In genomic region chrX:130105226-130105625, GRCh38 we compare ENCODE assay signal across 20 cellular contexts. TPM values are rescaled to one million over a fixed set of nuclear protein-coding genes. Genes with fewer than 3 reads are reported as not detected.
DNase-seq lines count a peak whose midpoint lies in the region; ATAC-seq, FAIRE-seq and TF ChIP-seq lines count a peak whose summit lies in the region.
"Had no signal": no experiment of that assay in that cellular context is flagged by ENCODE, and none has a peak within 500 bp of the region (broad histone marks: within the 10 kb centered on the region; RNA-seq: fewer than 3 reads in every experiment).

No MANE protein-coding gene starts in this region.

- H4K5ac ChIP-seq in H9 (ENCODE audit: insufficient read length, low read depth, low read length): no peak overlapping the region

- no peak overlapping the region for H3K9ac ChIP-seq in H9 (ENCODE audit: extremely low read depth, insufficient read length, low read length)
- H3K9ac ChIP-seq: KMS-11 had no signal

- no peak for TF ChIP-seq CTCF in natural killer cell (IDR thresholded peaks at IDR 0.05)
- TF ChIP-seq CTCF in vagina (IDR thresholded peaks at IDR 0.05): no peak
- TF ChIP-seq CTCF in H9 (conservative IDR thresholded peaks at IDR 0.05): no peak

- no peak overlapping the region for H4K8ac ChIP-seq in H9 (replicated peaks; ENCODE audit: insufficient read length, low read depth, low read length)

- peaks cover 65% of the 10 kb centered on the region for H3K4me1 Mint-ChIP-seq in activated T-cell treated with anti-CD3 and anti-CD28 coated beads, Interleukin-2, amount 50 U/mL, for 24 hours (ENCODE audit: low read depth)
- peaks cover 59% of the 10 kb centered on the region for H3K4me1 Mint-ChIP-seq in activated CD4-positive, alpha-beta memory T cell treated with anti-CD3 and anti-CD28 coated beads, Interleukin-2, amount 10 ng/mL, durations not matched to agents 7 days and 5 days
- H3K4me1 Mint-ChIP-seq in natural killer cell (peaks cover 57 to 74% of the 10 kb centered on the region in 2 donors), H9 (peaks cover 3 to 22% of the 10 kb centered on the region in 2 experiments)

- no peaks in the 10 kb centered on the region for H3K27me3 ChIP-seq in vagina
- H3K27me3 ChIP-seq in small intestine (ENCODE audit: control insufficient read depth in 2 of 2, insufficient read depth in 2 of 2, low read length in 2 of 2): no peaks in the 10 kb centered on the region
- H3K27me3 ChIP-seq in H9 (ENCODE audit: insufficient read depth, low read length): peaks cover 12% of the 10 kb centered on the region; the same call in 1 of the 2 replicates

- 72 to 90% (median 73%) methylated on average over 3 of the region's 3 CpGs for whole genome bisulfite sequencing in small intestine, 3 donors
- WGBS in H9 (ENCODE audit: extremely low coverage, insufficient read length, low lambda C conversion rate): no CpG with 5 or more reads among the region's 3 CpGs

- no peaks in the 10 kb centered on the region for H3K79me1 ChIP-seq in H9 (ENCODE audit: insufficient read depth, low read depth, low read length, poor library complexity, severe bottlenecking)

- no peak overlapping the region for H3T11ph ChIP-seq in H9 (ENCODE audit: low read length)

- H3K79me2 ChIP-seq in H9 (ENCODE audit: insufficient read depth, low read length): no peaks in the 10 kb centered on the region

- H2BK120ac ChIP-seq in H9 (ENCODE audit: low read depth, low read length, poor library complexity, severe bottlenecking): no peak overlapping the region

- H3K14ac ChIP-seq in H9 (ENCODE audit: insufficient read depth, low read length): no peak overlapping the region

- H2BK5ac ChIP-seq in H9 (ENCODE audit: insufficient read length, low read length): no peak overlapping the region

- no peaks in the 10 kb centered on the region for H3K23me2 ChIP-seq in H9 (ENCODE audit: insufficient read length, low read depth, low read length, poor library complexity, severe bottlenecking)

- intact Hi-C loops in natural killer cell (cut with micrococcal nuclease): no loop called here
- intact Hi-C loops in vagina (cut with DNase I): no loop called here

- no peak overlapping the region for H2AK5ac ChIP-seq in H9 (ENCODE audit: insufficient read length, low read length)

- POLR2A ChIA-PET in activated CD4-positive, alpha-beta memory T cell treated with anti-CD3 and anti-CD28 coated beads, Interleukin-2, amount 10 ng/mL, durations not matched to agents 7 days and 5 days (lab: Charles Lee): interaction anchor here (0.8 to 2.8 kb wide), 4 partner anchors 15 to 23 kb away, joined by 3 to 14 read pairs (median 4); no protein-coding TSS in a partner anchor

- H3K27ac Mint-ChIP-seq in activated T-cell treated with anti-CD3 and anti-CD28 coated beads, Interleukin-2, amount 50 U/mL, for 24 hours: peak overlapping the region; percentile 60
- peak overlapping the region; percentile 19 for H3K27ac Mint-ChIP-seq in activated CD4-positive, alpha-beta memory T cell treated with anti-CD3 and anti-CD28 coated beads, Interleukin-2, amount 10 ng/mL, durations not matched to agents 7 days and 5 days
- H3K27ac Mint-ChIP-seq in natural killer cell (peak overlapping the region in 1 of 2 donors; percentile 91), H9 (no peak overlapping the region)
- H3K27ac Mint-ChIP-seq: activated CD4-positive, alpha-beta T cell treated with anti-CD3 and anti-CD28 coated beads, Interleukin-2, amount 10 ng/mL, durations not matched to agents 24 days and 14 days had no signal

- H2BK15ac ChIP-seq in H9 (ENCODE audit: low read depth, low read length): no peak overlapping the region

- no peak for TF ChIP-seq POLR2A in vagina (IDR thresholded peaks at IDR 0.05)

- H3K9me3 ChIP-seq in vagina (no peaks in the 10 kb centered on the region), small intestine (ENCODE audit: control insufficient read depth, low read depth) (no peaks in the 10 kb centered on the region), H9 (ENCODE audit: control insufficient read depth, low read depth, low read length) (peaks cover 16% of the 10 kb centered on the region)
- H3K9me3 ChIP-seq: lower lobe of right lung had no signal

- no peak overlapping the region for H3K56ac ChIP-seq in H9 (ENCODE audit: insufficient read length, low read depth, low read length)

- H3K36me3 Mint-ChIP-seq in activated T-cell treated with anti-CD3 and anti-CD28 coated beads, Interleukin-2, amount 50 U/mL, for 24 hours (ENCODE audit: low read depth): peaks cover 25% of the 10 kb centered on the region
- H3K36me3 Mint-ChIP-seq in activated CD4-positive, alpha-beta memory T cell treated with anti-CD3 and anti-CD28 coated beads, Interleukin-2, amount 10 ng/mL, durations not matched to agents 7 days and 5 days (ENCODE audit: low read depth): peaks cover 30% of the 10 kb centered on the region
- H3K36me3 Mint-ChIP-seq in natural killer cell (peaks cover 7% of the 10 kb centered on the region), H9 (ENCODE audit: insufficient read depth in 1 of 3, low read depth in 3 of 3) (0 out of 7 replicates have a peak, but pooled peaks cover 0 to 2% (median 0%) of the 10 kb centered on the region in 3 experiments)

- H3K9me3 Mint-ChIP-seq in activated T-cell treated with anti-CD3 and anti-CD28 coated beads, Interleukin-2, amount 50 U/mL, for 24 hours: no peaks in the 10 kb centered on the region
- no peaks in the 10 kb centered on the region for H3K9me3 Mint-ChIP-seq in activated CD4-positive, alpha-beta memory T cell treated with anti-CD3 and anti-CD28 coated beads, Interleukin-2, amount 10 ng/mL, durations not matched to agents 7 days and 5 days
- H3K9me3 Mint-ChIP-seq in natural killer cell (no peaks in the 10 kb centered on the region), H9 (peaks cover 0 to 75% of the 10 kb centered on the region in 2 experiments; a peak in 2 of 5 replicates)
- H3K9me3 Mint-ChIP-seq: activated CD4-positive, alpha-beta T cell treated with anti-CD3 and anti-CD28 coated beads, Interleukin-2, amount 10 ng/mL, durations not matched to agents 24 days and 14 days had no signal

- H3K18ac ChIP-seq in H9 (ENCODE audit: insufficient read length, low read depth, low read length): no peak overlapping the region

- peaks cover 12% of the 10 kb centered on the region for H3K27me3 Mint-ChIP-seq in activated T-cell treated with anti-CD3 and anti-CD28 coated beads, Interleukin-2, amount 50 U/mL, for 24 hours
- H3K27me3 Mint-ChIP-seq in activated CD4-positive, alpha-beta memory T cell treated with anti-CD3 and anti-CD28 coated beads, Interleukin-2, amount 10 ng/mL, durations not matched to agents 7 days and 5 days: no peaks in the 10 kb centered on the region
- H3K27me3 Mint-ChIP-seq in natural killer cell (ENCODE audit: low read depth in 2 of 2): peaks cover 0 to 8% of the 10 kb centered on the region in 2 donors
- H3K27me3 Mint-ChIP-seq in H9 (ENCODE audit: low read depth): peaks cover 35% of the 10 kb centered on the region
- H3K27me3 Mint-ChIP-seq: activated CD4-positive, alpha-beta T cell treated with anti-CD3 and anti-CD28 coated beads, Interleukin-2, amount 10 ng/mL, durations not matched to agents 24 days and 14 days had no signal

- H2AFZ ChIP-seq in H9 (ENCODE audit: low read length): no peak overlapping the region

- ATAC-seq in natural killer cell: no peak
- ATAC-seq: lower lobe of right lung had no signal

- H4K20me1 ChIP-seq in H9 (ENCODE audit: control insufficient read depth, insufficient read depth, insufficient read length): no peaks in the 10 kb centered on the region

- H3K27ac ChIP-seq in vagina (peak overlapping the region; percentile 17), small intestine (ENCODE audit: low read depth in 1 of 2, low read length in 1 of 2) (no peak overlapping the region), H9 (ENCODE audit: insufficient read length, low read depth, low read length) (no peak overlapping the region)
- H3K27ac ChIP-seq: KMS-11, lower lobe of right lung had no signal

- H2BK20ac ChIP-seq in H9 (ENCODE audit: low read depth, low read length, poor library complexity, severe bottlenecking): no peak overlapping the region

- H3K4me2 ChIP-seq in H9 (ENCODE audit: insufficient read depth, insufficient read length, low read length): no peak overlapping the region
- H3K4me2 ChIP-seq: KMS-11 had no signal

- H3K4me1 ChIP-seq in vagina (peaks cover 64% of the 10 kb centered on the region), small intestine (ENCODE audit: control insufficient read depth in 2 of 2, insufficient read depth in 1 of 2, low read depth in 1 of 2, low read length in 1 of 2) (no peaks in the 10 kb centered on the region), H9 (ENCODE audit: insufficient read depth, low read length) (no peaks in the 10 kb centered on the region)

- H3K4me3 ChIP-seq in vagina (no peak overlapping the region), small intestine (ENCODE audit: low read depth in 1 of 2, low read length in 2 of 2) (no peak overlapping the region)
- H3K4me3 ChIP-seq: lower lobe of right lung had no signal

- no peak overlapping the region for H3K4ac ChIP-seq in H9 (ENCODE audit: low read depth, low read length)

- no peak overlapping the region for H4K91ac ChIP-seq in H9 (ENCODE audit: insufficient read length, low read depth, low read length)

- DNase-seq in activated T-cell treated with anti-CD3 and anti-CD28 coated beads, Interleukin-2, amount 50 U/mL, for 24 hours: no peak
- no peak for DNase-seq in activated T-cell treated with anti-CD3 and anti-CD28 coated beads for 4 hours
- no peak for DNase-seq in activated CD4-positive, alpha-beta memory T cell treated with anti-CD3 and anti-CD28 coated beads, Interleukin-2, amount 10 ng/mL, durations not matched to agents 7 days and 5 days
- no peak for DNase-seq in natural killer cell
- no peak for DNase-seq in vagina (ENCODE audit: extremely low spot score in 2 of 2)
- DNase-seq in small intestine: no peak
- DNase-seq in H9: no peak
- no peak for DNase-seq in effector CD4-positive, alpha-beta T cell
- DNase-seq: activated CD4-positive, alpha-beta T cell treated with anti-CD3 and anti-CD28 coated beads, Interleukin-2, amount 10 ng/mL, durations not matched to agents 24 days and 14 days; activated naive CD4-positive, alpha-beta T cell treated with Interleukin-2 at 50 U/mL for 16 hours; activated T-cell treated with anti-CD3 and anti-CD28 coated beads, Interleukin-2, amount 50 U/mL, for 1 hour; cerebellar nuclear complex; lower lobe of right lung; NCI-H1092; NCI-H2029 treated with DMSO at 0.1 percent for 48 hours; NCI-H446 treated with DMSO at 0.1 percent for 48 hours; NK-92 treated with Interleukin-12 subunit alpha and Interleukin-12 subunit beta, amount 100 ng/mL, for 24 hours; stimulated activated CD4-positive, alpha-beta T cell treated with anti-CD3 and anti-CD28 coated beads, Interleukin-2, amount 100 ng/mL, for 48 hours had no signal

- H3K36me3 ChIP-seq in vagina (no peaks in the 10 kb centered on the region), small intestine (ENCODE audit: control insufficient read depth in 2 of 2, insufficient read depth in 2 of 2, low read length in 2 of 2) (no peaks in the 10 kb centered on the region)
- H3K36me3 ChIP-seq: lower lobe of right lung had no signal

- H2BK12ac ChIP-seq in H9 (ENCODE audit: insufficient read length, low read depth, low read length): no peak overlapping the region

- H3K23ac ChIP-seq in H9 (ENCODE audit: insufficient read length, low read depth, low read length): no peak overlapping the region

- H3K4me3 Mint-ChIP-seq in activated T-cell treated with anti-CD3 and anti-CD28 coated beads, Interleukin-2, amount 50 U/mL, for 24 hours: no peak overlapping the region
- no peak overlapping the region for H3K4me3 Mint-ChIP-seq in activated CD4-positive, alpha-beta memory T cell treated with anti-CD3 and anti-CD28 coated beads, Interleukin-2, amount 10 ng/mL, durations not matched to agents 7 days and 5 days
- H3K4me3 Mint-ChIP-seq in natural killer cell: peak overlapping the region; percentile 0
- no peak overlapping the region for H3K4me3 Mint-ChIP-seq in H9
- H3K4me3 Mint-ChIP-seq: activated CD4-positive, alpha-beta T cell treated with anti-CD3 and anti-CD28 coated beads, Interleukin-2, amount 10 ng/mL, durations not matched to agents 24 days and 14 days had no signal

- no peak for FAIRE-seq in small intestine (lab: Jason Lieb, UNC)
- FAIRE-seq: astrocyte had no signal

- CTCF ChIA-PET in activated CD4-positive, alpha-beta memory T cell treated with anti-CD3 and anti-CD28 coated beads, Interleukin-2, amount 10 ng/mL, durations not matched to agents 7 days and 5 days (lab: Charles Lee): interaction anchor here (0.9 to 1.8 kb wide), 2 partner anchors 13 to 23 kb away, joined by 4 to 5 read pairs; no protein-coding TSS in a partner anchor

RNA-seq across cellular contexts. Expression of gene ELF4, which starts 5.1 kb away (rescaled TPM):
- 10 to 100 TPM; 48.0 to 48.7 TPM for total RNA-seq in activated CD4-positive, alpha-beta memory T cell treated with anti-CD3 and anti-CD28 coated beads, Interleukin-2, amount 10 ng/mL, durations not matched to agents 7 days and 5 days
- 100 to 1,000 TPM in 1 of 3 donors, 10 to 100 TPM in 2; 83.3 to 105 (median 98.7) TPM for total RNA-seq in natural killer cell
- 14.7 TPM for total RNA-seq in vagina
- polyA plus RNA-seq in small intestine: 10 to 100 TPM; 10.4 to 13.8 (median 13.6) TPM
- total RNA-seq in H9 (2021): 0.59 and 0.81 TPM in 2 replicates

Comparison
In these comparisons a context has a peak if more than half of its experiments do, and no peak if none do; other contexts are left out.
1. H3K27ac Mint-ChIP-seq: peak in activated T-cell treated with anti-CD3 and anti-CD28 coated beads, Interleukin-2, amount 50 U/mL, for 24 hours (single experiment) and activated CD4-positive, alpha-beta memory T cell treated with anti-CD3 and anti-CD28 coated beads, Interleukin-2, amount 10 ng/mL, durations not matched to agents 7 days and 5 days (single experiment); none in H9 (0 of 3).